Comparison of ENCODE assay signal across 1 cellular context in genomic region chr6:93416575-93417420, GRCh38.
TF ChIP-seq lines count a peak whose summit lies in the region.

No MANE protein-coding gene starts in this region.

TF ChIP-seq in HEK293, 187 proteins besides CTCF, POLR2A, EP300 and RAD21 (continued from another document):
- TF ChIP-seq ZNF302 (tag by site-specific recombination; IDR thresholded peaks at IDR 0.05; ENCODE audit: low read depth) (no peak), ZFHX2 (tag by site-specific recombination; conservative IDR thresholded peaks at IDR 0.05) (no peak), KLF17 (tag by site-specific recombination; IDR thresholded peaks at IDR 0.05) (no peak; the same call in 1 of the 2 replicates), ZNF654 (tag by site-specific recombination; IDR thresholded peaks at IDR 0.05; ENCODE audit: low read depth) (no peak), ZBTB20 (tag by site-specific recombination; IDR thresholded peaks at IDR 0.05) (peak; percentile 50; the same call in 1 of the 2 replicates), ZNF121 (tag by site-specific recombination; IDR thresholded peaks at IDR 0.05) (no peak), ZBTB21 (tag by site-specific recombination; IDR thresholded peaks at IDR 0.05) (no peak), ZNF16 (tag by site-specific recombination; IDR thresholded peaks at IDR 0.05; ENCODE audit: low read depth) (no peak), TRIM28 (IDR thresholded peaks at IDR 0.05; ENCODE audit: borderline replicate concordance, low read length) (no peak), ZFP37 (tag by site-specific recombination; IDR thresholded peaks at IDR 0.05) (peak; percentile 65; the same call in 1 of the 2 replicates), ZNF664 (tag by site-specific recombination; IDR thresholded peaks at IDR 0.05) (no peak), AEBP2 (tag by site-specific recombination; IDR thresholded peaks at IDR 0.05; ENCODE audit: borderline replicate concordance) (no peak), ZNF354C (tag by site-specific recombination; IDR thresholded peaks at IDR 0.05; ENCODE audit: borderline replicate concordance, low read depth) (no peak), ZFP69B (tag by site-specific recombination; IDR thresholded peaks at IDR 0.05) (no peak), PRDM2 (tag by site-specific recombination; IDR thresholded peaks at IDR 0.05; ENCODE audit: borderline replicate concordance) (no peak), KLF1 (tag by site-specific recombination; IDR thresholded peaks at IDR 0.05) (0 out of 2 replicates have a peak, but pooled peaks have one; percentile 24), ZNF548 (tag by site-specific recombination; IDR thresholded peaks at IDR 0.05) (no peak), ZNF423 (tag by site-specific recombination; IDR thresholded peaks at IDR 0.05) (peak; percentile 44; the same call in 1 of the 2 replicates), ZNF416 (tag by site-specific recombination; IDR thresholded peaks at IDR 0.05) (no peak), GLI2 (tag by site-specific recombination; IDR thresholded peaks at IDR 0.05; ENCODE audit: borderline replicate concordance, low read depth) (no peak), ZNF514 (tag by site-specific recombination; IDR thresholded peaks at IDR 0.05) (no peak), KLF16 (tag by site-specific recombination; IDR thresholded peaks at IDR 0.05) (peak; percentile 16; the same call in 1 of the 2 replicates), ZNF768 (tag by site-specific recombination; IDR thresholded peaks at IDR 0.05) (no peak), PBX3 (CRISPR knock-in tag; IDR thresholded peaks at IDR 0.05) (peak; percentile 30; the same call in 1 of the 2 replicates), ZSCAN30 (tag by site-specific recombination; IDR thresholded peaks at IDR 0.05) (0 out of 2 replicates have a peak, but pooled peaks have one; percentile 15), ZNF48 (tag by site-specific recombination; IDR thresholded peaks at IDR 0.05) (no peak), ZNF449 (tag by site-specific recombination; IDR thresholded peaks at IDR 0.05) (no peak), ZNF146 (tag by site-specific recombination; IDR thresholded peaks at IDR 0.05) (no peak)
